19 cellular contexts compared by ENCODE assay signal in genomic region chr14:99515301-99516155, GRCh38. TPM values are rescaled to one million over a fixed set of nuclear protein-coding genes. Genes with fewer than 3 reads are reported as not detected.
DNase-seq lines count a peak whose midpoint lies in the region; ATAC-seq, FAIRE-seq and TF ChIP-seq lines count a peak whose summit lies in the region.
"Had no signal": no experiment of that assay in that cellular context is flagged by ENCODE, and none has a peak within 500 bp of the region (broad histone marks: within the 10 kb centered on the region; RNA-seq: fewer than 3 reads in every experiment).

No MANE protein-coding gene starts in this region.

- no peaks in the 10 kb centered on the region for H3K9me3 Mint-ChIP-seq in CD8-positive, alpha-beta T cell
- H3K9me3 Mint-ChIP-seq: CD4-positive, alpha-beta memory T cell; central memory CD8-positive, alpha-beta T cell; stimulated activated naive CD8-positive, alpha-beta T cell treated with anti-CD3 and anti-CD28 coated beads, Interleukin-15, Interleukin-2, amounts not matched to agents 100 ng/mL and 50 ng/mL, for 24 hours had no signal

- CTCF ChIA-PET in H1 (lab: Charles Lee; ENCODE audit: partially characterized antibody) = interaction anchor here (0.7 to 3.8 kb wide), 7 partner anchors 12 to 172 kb away, joined by 3 to 32 read pairs (median 14); no protein-coding TSS in a partner anchor
- CTCF ChIA-PET in CD8-positive, alpha-beta T cell (lab: Charles Lee) = interaction anchor here (0.8 to 3.9 kb wide), 4 partner anchors 112 to 432 kb away, joined by 3 to 34 read pairs (median 4); no protein-coding TSS in a partner anchor
- CTCF ChIA-PET in HEK293T (lab: Yijun Ruan, JAX) = no interaction called here

- no peak overlapping the region for H2BK20ac ChIP-seq in H1 (ENCODE audit: low read length)

- H2BK15ac ChIP-seq in H1 (ENCODE audit: low read length) = no peak overlapping the region

- no peak overlapping the region for H4K91ac ChIP-seq in H1 (replicated peaks; ENCODE audit: insufficient read length, low read length)

- no peak overlapping the region for H3K27ac Mint-ChIP-seq in CD8-positive, alpha-beta T cell
- H3K27ac Mint-ChIP-seq: activated CD8-positive, alpha-beta memory T cell treated with anti-CD3 and anti-CD28 coated beads, Interleukin-2, amount 10 ng/mL, durations not matched to agents 7 days and 5 days; CD4-positive, alpha-beta memory T cell; stimulated activated naive CD8-positive, alpha-beta T cell treated with anti-CD3 and anti-CD28 coated beads, Interleukin-15, Interleukin-2, amounts not matched to agents 100 ng/mL and 50 ng/mL, for 24 hours had no signal

- no peaks in the 10 kb centered on the region for H3K4me1 ChIP-seq in BE2C
- peaks cover 0 to 5% (median 1%) of the 10 kb centered on the region in 4 experiments; a peak in 3 of 7 replicates for H3K4me1 ChIP-seq in H1 (replicated peaks in 1 of 4; ENCODE audit: control insufficient read depth in 3 of 4, insufficient read depth in 4 of 4, low read length in 3 of 4)
- peaks cover 16% of the 10 kb centered on the region for H3K4me1 ChIP-seq in osteoblast (ENCODE audit: insufficient read depth, low read length)
- H3K4me1 ChIP-seq in CD8-positive, alpha-beta T cell (ENCODE audit: insufficient read depth, low read length) = peaks cover 3% of the 10 kb centered on the region

- no peak overlapping the region for H3K4me3 ChIP-seq in BE2C (ENCODE audit: low read depth, low read length)
- H3K4me3 ChIP-seq in H1 (ENCODE audit: extremely low read depth in 1 of 4, insufficient read depth in 2 of 4, low read depth in 3 of 4, low read length in 4 of 4) = no peak overlapping the region
- H3K4me3 ChIP-seq in osteoblast (ENCODE audit: insufficient read depth, low read length) = no peak overlapping the region
- H3K4me3 ChIP-seq in CD8-positive, alpha-beta T cell (ENCODE audit: low read depth, low read length) = no peak overlapping the region
- H3K4me3 ChIP-seq: lung had no signal

- no peak overlapping the region for H3K23ac ChIP-seq in H1 (ENCODE audit: insufficient read length)

- TF ChIP-seq EP300 in H1 (IDR thresholded peaks at IDR 0.05; ENCODE audit: borderline replicate concordance in 1 of 2, low read depth in 2 of 2, low read length in 2 of 2) = no peak

- no peak for FAIRE-seq in H1 (lab: Jason Lieb, UNC)
- FAIRE-seq: endothelial cell of umbilical vein, GM12891 had no signal

- H3K56ac ChIP-seq in H1 (replicated peaks; ENCODE audit: insufficient read length, low read depth, low read length) = no peak overlapping the region

- H2AFZ ChIP-seq in H1 (ENCODE audit: low read length) = no peak overlapping the region
- no peak overlapping the region for H2AFZ ChIP-seq in osteoblast (ENCODE audit: low read length)

- no peak for ATAC-seq in CD8-positive, alpha-beta T cell
- no peak for ATAC-seq in HG02623 (IDR thresholded peaks at IDR 0.05; ENCODE audit: unreplicated experiment)
- ATAC-seq: activated CD8-positive, alpha-beta memory T cell treated with anti-CD3 and anti-CD28 coated beads, Interleukin-2, amount 10 ng/mL, durations not matched to agents 7 days and 5 days had no signal

- H3K36me3 ChIP-seq in BE2C (peaks cover 58% of the 10 kb centered on the region), H1 (ENCODE audit: control insufficient read depth in 2 of 4, insufficient read depth in 4 of 4, low read length in 3 of 4) (peaks cover 0 to 11% (median 0%) of the 10 kb centered on the region in 4 experiments; a peak in 2 of 8 replicates), osteoblast (ENCODE audit: insufficient read depth, low read length) (peaks cover 16% of the 10 kb centered on the region)
- H3K36me3 ChIP-seq in CD8-positive, alpha-beta T cell (ENCODE audit: insufficient read depth, low read length) = peaks cover 9% of the 10 kb centered on the region

- no peak for TF ChIP-seq RAD21 in H1 (IDR thresholded peaks at IDR 0.05 in 1 of 2, conservative IDR thresholded peaks at IDR 0.05 in 1 of 2; ENCODE audit: low read depth in 2 of 2, low read length in 2 of 2)

- no peak overlapping the region for H2BK120ac ChIP-seq in H1 (replicated peaks; ENCODE audit: low read depth, low read length)

- H3K27me3 Mint-ChIP-seq in CD8-positive, alpha-beta T cell (ENCODE audit: low read depth) = no peaks in the 10 kb centered on the region
- H3K27me3 Mint-ChIP-seq: activated CD8-positive, alpha-beta memory T cell treated with anti-CD3 and anti-CD28 coated beads, Interleukin-2, amount 10 ng/mL, durations not matched to agents 7 days and 5 days; CD4-positive, alpha-beta memory T cell; central memory CD8-positive, alpha-beta T cell; stimulated activated naive CD8-positive, alpha-beta T cell treated with anti-CD3 and anti-CD28 coated beads, Interleukin-15, Interleukin-2, amounts not matched to agents 100 ng/mL and 50 ng/mL, for 24 hours had no signal

- H3K4me1 Mint-ChIP-seq in CD8-positive, alpha-beta T cell (ENCODE audit: low read depth) = no peaks in the 10 kb centered on the region
- H3K4me1 Mint-ChIP-seq: activated CD8-positive, alpha-beta memory T cell treated with anti-CD3 and anti-CD28 coated beads, Interleukin-2, amount 10 ng/mL, durations not matched to agents 7 days and 5 days; CD4-positive, alpha-beta memory T cell; central memory CD8-positive, alpha-beta T cell had no signal

- no peak overlapping the region for H2AK5ac ChIP-seq in H1 (ENCODE audit: low read depth, low read length)

- POLR2A ChIA-PET in H1 (lab: Charles Lee; ENCODE audit: partially characterized antibody) (interaction anchor here (0.6 to 2.1 kb wide), 7 partner anchors 8 to 129 kb away, joined by 3 to 5 read pairs (median 3); partner anchors contain the start of genes CCNK and SETD3), HEK293T (lab: Yijun Ruan, JAX) (no interaction called here)
- POLR2A ChIA-PET in CD8-positive, alpha-beta T cell (lab: Charles Lee) = no interaction called here

- WGBS in H1 (ENCODE audit: extremely low coverage in 1 of 2, insufficient coverage in 1 of 2, insufficient read length in 1 of 2, insufficient replicate concordance in 2 of 2, low coverage in 1 of 2, low lambda C conversion rate in 2 of 2, missing lambda C conversion rate in 1 of 2), 2 experiments = 91% methylated on average over 25 of the region's 27 CpGs; no CpG with 5 or more reads in 1 of the 2 experiments

- peak; percentile 17 for DNase-seq in activated T-cell treated with anti-CD3 and anti-CD28 coated beads, Interleukin-2, amount 50 U/mL, for 1 hour
- no peak for DNase-seq in activated T-cell treated with anti-CD3 and anti-CD28 coated beads, Interleukin-2, amount 50 U/mL, for 48 hours
- peak; percentile 6 for DNase-seq in BE2C
- no peak for DNase-seq in H1 (ENCODE audit: low read depth in 1 of 2, low spot score in 2 of 2)
- peak; percentile 39 for DNase-seq in osteoblast (ENCODE audit: insufficient read length, low spot score, missing footprints)
- no peak for DNase-seq in CD8-positive, alpha-beta T cell
- no peak for DNase-seq in HEK293T (ENCODE audit: extremely low spot score)
- DNase-seq: activated CD4-positive, alpha-beta T cell treated with anti-CD3 and anti-CD28 coated beads, Interleukin-2, amount 50 U/mL, for 1 hour; activated CD8-positive, alpha-beta memory T cell treated with anti-CD3 and anti-CD28 coated beads, Interleukin-2, amount 10 ng/mL, durations not matched to agents 7 days and 5 days; DMS 273 treated with DMSO at 0.1 percent for 48 hours; NCI-H1048; NCI-H1694 treated with DMSO at 0.1 percent for 48 hours had no signal

- H3K18ac ChIP-seq in H1 (ENCODE audit: extremely low read depth, low read length) = no peak overlapping the region

- H2BK5ac ChIP-seq in H1 (ENCODE audit: low read depth, low read length) = no peak overlapping the region

- intact Hi-C loops in CD8-positive, alpha-beta T cell (cut with DNase I, micrococcal nuclease) = loop anchor here (5.0 kb wide), 2 partner anchors 92 to 573 kb away; no protein-coding TSS in a partner anchor

- H3K4me2 ChIP-seq in H1 (ENCODE audit: insufficient read depth in 1 of 2, low read depth in 2 of 2, low read length in 2 of 2) = no peak overlapping the region
- H3K4me2 ChIP-seq in osteoblast (ENCODE audit: insufficient read depth, low read length) = no peak overlapping the region

- no peak for TF ChIP-seq POLR2A in H1 (IDR thresholded peaks at IDR 0.05; ENCODE audit: control extremely low read depth in 1 of 2, low read depth in 2 of 2, low read length in 2 of 2)

- no peak overlapping the region for H4K5ac ChIP-seq in H1 (ENCODE audit: insufficient read length, low read depth, low read length)

- H3K79me2 ChIP-seq in H1 (ENCODE audit: control insufficient read depth in 1 of 2, insufficient read depth in 2 of 2, low read length in 2 of 2) = 0 out of 4 replicates have a peak, but pooled peaks cover 0 to 2% of the 10 kb centered on the region in 2 experiments
- no peaks in the 10 kb centered on the region for H3K79me2 ChIP-seq in osteoblast (ENCODE audit: insufficient read depth, low read length)

- no peak overlapping the region for H3K9ac ChIP-seq in H1 (replicated peaks in 1 of 4; ENCODE audit: extremely low read depth in 1 of 4, low read depth in 3 of 4, low read length in 3 of 4)

- no peak overlapping the region for H3K4me3 Mint-ChIP-seq in CD8-positive, alpha-beta T cell
- H3K4me3 Mint-ChIP-seq: activated CD8-positive, alpha-beta memory T cell treated with anti-CD3 and anti-CD28 coated beads, Interleukin-2, amount 10 ng/mL, durations not matched to agents 7 days and 5 days; CD4-positive, alpha-beta memory T cell; central memory CD8-positive, alpha-beta T cell; stimulated activated naive CD8-positive, alpha-beta T cell treated with anti-CD3 and anti-CD28 coated beads, Interleukin-15, Interleukin-2, amounts not matched to agents 100 ng/mL and 50 ng/mL, for 24 hours had no signal

- H3K4ac ChIP-seq in H1 (replicated peaks; ENCODE audit: insufficient read length, low read depth, low read length) = no peak overlapping the region

- no peaks in the 10 kb centered on the region for H3K9me3 ChIP-seq in BE2C
- no peaks in the 10 kb centered on the region for H3K9me3 ChIP-seq in H1 (ENCODE audit: insufficient read depth in 2 of 2, low read depth in 1 of 2, low read length in 1 of 2)
- no peaks in the 10 kb centered on the region for H3K9me3 ChIP-seq in osteoblast (ENCODE audit: low read depth, low read length)
- no peaks in the 10 kb centered on the region for H3K9me3 ChIP-seq in CD8-positive, alpha-beta T cell (ENCODE audit: low read length)

- peaks cover 28% of the 10 kb centered on the region for H3K36me3 Mint-ChIP-seq in CD8-positive, alpha-beta T cell
- H3K36me3 Mint-ChIP-seq: activated CD8-positive, alpha-beta memory T cell treated with anti-CD3 and anti-CD28 coated beads, Interleukin-2, amount 10 ng/mL, durations not matched to agents 7 days and 5 days had no signal

- no peak overlapping the region for H3K27ac ChIP-seq in H1 (ENCODE audit: low read depth, low read length)
- no peak overlapping the region for H3K27ac ChIP-seq in osteoblast (ENCODE audit: low read depth, low read length)
- no peak overlapping the region for H3K27ac ChIP-seq in CD8-positive, alpha-beta T cell (ENCODE audit: low read depth, low read length)

- H3K27me3 ChIP-seq in BE2C (no peaks in the 10 kb centered on the region), H1 (replicated peaks in 1 of 4; ENCODE audit: control insufficient read depth in 3 of 4, extremely low read depth in 1 of 4, insufficient read depth in 3 of 4, low read length in 3 of 4) (no peaks in the 10 kb centered on the region; a peak in 1 of 7 replicates), osteoblast (ENCODE audit: insufficient read depth, low read length) (no peaks in the 10 kb centered on the region)
- no peaks in the 10 kb centered on the region for H3K27me3 ChIP-seq in CD8-positive, alpha-beta T cell (ENCODE audit: insufficient read depth, low read length)

- peaks cover 3 to 7% of the 10 kb centered on the region in 2 experiments for H4K20me1 ChIP-seq in H1 (replicated peaks in 1 of 2; ENCODE audit: control insufficient read depth in 1 of 2, insufficient read depth in 2 of 2, low read length in 2 of 2)
- H4K20me1 ChIP-seq in osteoblast (ENCODE audit: insufficient read depth, low read length) = peaks cover 20% of the 10 kb centered on the region

- no peak for TF ChIP-seq CTCF in BE2C (IDR thresholded peaks at IDR 0.05; ENCODE audit: low read depth, low read length)
- TF ChIP-seq CTCF in H1 (IDR thresholded peaks at IDR 0.05; ENCODE audit: control extremely low read depth in 1 of 3, insufficient read depth in 1 of 3, low read depth in 1 of 3, low read length in 3 of 3) = no peak
- TF ChIP-seq CTCF in osteoblast (IDR thresholded peaks at IDR 0.05; ENCODE audit: extremely low read depth, low read depth, low read length) = no peak
- TF ChIP-seq CTCF in CD8-positive, alpha-beta T cell (IDR thresholded peaks at IDR 0.05) = no peak

- no peak overlapping the region for H2BK12ac ChIP-seq in H1 (ENCODE audit: low read depth, low read length)

- peak overlapping the region; percentile 39; the same call in 1 of the 2 replicates for H4K8ac ChIP-seq in H1 (ENCODE audit: extremely low read depth, insufficient read depth, low read length)

- H3K14ac ChIP-seq in H1 (ENCODE audit: insufficient read length) = no peak overlapping the region

- H3K79me1 ChIP-seq in H1 (ENCODE audit: low read depth, low read length) = no peaks in the 10 kb centered on the region; the same call in none of the 2 replicates

- no peaks in the 10 kb centered on the region for H3K23me2 ChIP-seq in H1 (ENCODE audit: low read depth, low read length)

RNA-seq across cellular contexts. Expression of gene CCNK, which starts 34.3 kb away (rescaled TPM):
- polyA plus RNA-seq in BE2C (2012; ENCODE audit: insufficient read depth, insufficient read length, low read depth) = 59.7 TPM
- 81.9 and 82.7 TPM in 2 replicates for total RNA-seq in H1 (2021; fragmentation: NEBNext Ultra II Directional; extraction: Animal tissue kit (Norgen Biotek cat#: 25700))
- 10.7 and 14.7 TPM in 2 replicates for polyA plus RNA-seq in H1 (2011; rRNA removed)
- 12.5 TPM for polyA plus RNA-seq in H1 (2011; cell fraction: cytosol; rRNA removed)
- 15.2 TPM for polyA plus RNA-seq in H1 (2011; cell fraction: nucleus; rRNA removed)
- 52.2 to 103 TPM (median 60.4 TPM) in 4 replicates for polyA plus RNA-seq in H1 (2012, experiment 1 of 2)
- 62.7 TPM for polyA plus RNA-seq in H1 (2012, experiment 2 of 2)
- 53.6 TPM for polyA plus RNA-seq in H1 (2013, experiment 1 of 2)
- 57.8 TPM for polyA plus RNA-seq in H1 (2013, experiment 2 of 2)
- polyA minus RNA-seq in H1 (2011; rRNA and poly(A)+ RNA removed) = 17.0 and 27.3 TPM in 2 replicates
- polyA minus RNA-seq in H1 (2011; cell fraction: cytosol; rRNA and poly(A)+ RNA removed) = 37.3 TPM
- polyA minus RNA-seq in H1 (2011; cell fraction: nucleus; rRNA and poly(A)+ RNA removed) = 21.9 TPM
- total RNA-seq in osteoblast = 28.6 and 35.4 TPM in 2 replicates
- total RNA-seq in CD8-positive, alpha-beta T cell = 100 to 1,000 TPM; 171 to 177 TPM

RNA-seq across cellular contexts. Expression of gene SETD3, which starts 34.9 kb away (rescaled TPM):
- 46.4 TPM for polyA plus RNA-seq in BE2C (2012; ENCODE audit: insufficient read depth, insufficient read length, low read depth)
- total RNA-seq in H1 (2021; fragmentation: NEBNext Ultra II Directional; extraction: Animal tissue kit (Norgen Biotek cat#: 25700)) = 60.1 and 64.0 TPM in 2 replicates
- polyA plus RNA-seq in H1 (2011; rRNA removed) = 16.0 and 24.0 TPM in 2 replicates
- 25.0 TPM for polyA plus RNA-seq in H1 (2011; cell fraction: cytosol; rRNA removed)
- 18.3 TPM for polyA plus RNA-seq in H1 (2011; cell fraction: nucleus; rRNA removed)
- 33.2 to 61.8 TPM (median 36.0 TPM) in 4 replicates for polyA plus RNA-seq in H1 (2012, experiment 1 of 2)
- polyA plus RNA-seq in H1 (2012, experiment 2 of 2) = 7.7 TPM
- 42.9 TPM for polyA plus RNA-seq in H1 (2013, experiment 1 of 2)
- 46.9 TPM for polyA plus RNA-seq in H1 (2013, experiment 2 of 2)
- 44.8 and 60.0 TPM in 2 replicates for polyA minus RNA-seq in H1 (2011; rRNA and poly(A)+ RNA removed)
- polyA minus RNA-seq in H1 (2011; cell fraction: cytosol; rRNA and poly(A)+ RNA removed) = 33.7 TPM
- 68.5 TPM for polyA minus RNA-seq in H1 (2011; cell fraction: nucleus; rRNA and poly(A)+ RNA removed)
- total RNA-seq in osteoblast = 58.6 and 65.1 TPM in 2 replicates
- total RNA-seq in CD8-positive, alpha-beta T cell = 10 to 100 TPM; 40.3 to 45.6 TPM

Comparison
In these comparisons a context has a peak if more than half of its experiments do, and no peak if none do; other contexts are left out.
1. DNase-seq: peak in activated T-cell treated with anti-CD3 and anti-CD28 coated beads, Interleukin-2, amount 50 U/mL, for 1 hour (single experiment), BE2C (single experiment) and osteoblast (single experiment); none in activated T-cell treated with anti-CD3 and anti-CD28 coated beads, Interleukin-2, amount 50 U/mL, for 48 hours (0 of 2), H1 (0 of 2), CD8-positive, alpha-beta T cell (0 of 7) and HEK293T (single experiment).